ENCODE assay signal across 1 cellular context in the genomic region with DNA sequence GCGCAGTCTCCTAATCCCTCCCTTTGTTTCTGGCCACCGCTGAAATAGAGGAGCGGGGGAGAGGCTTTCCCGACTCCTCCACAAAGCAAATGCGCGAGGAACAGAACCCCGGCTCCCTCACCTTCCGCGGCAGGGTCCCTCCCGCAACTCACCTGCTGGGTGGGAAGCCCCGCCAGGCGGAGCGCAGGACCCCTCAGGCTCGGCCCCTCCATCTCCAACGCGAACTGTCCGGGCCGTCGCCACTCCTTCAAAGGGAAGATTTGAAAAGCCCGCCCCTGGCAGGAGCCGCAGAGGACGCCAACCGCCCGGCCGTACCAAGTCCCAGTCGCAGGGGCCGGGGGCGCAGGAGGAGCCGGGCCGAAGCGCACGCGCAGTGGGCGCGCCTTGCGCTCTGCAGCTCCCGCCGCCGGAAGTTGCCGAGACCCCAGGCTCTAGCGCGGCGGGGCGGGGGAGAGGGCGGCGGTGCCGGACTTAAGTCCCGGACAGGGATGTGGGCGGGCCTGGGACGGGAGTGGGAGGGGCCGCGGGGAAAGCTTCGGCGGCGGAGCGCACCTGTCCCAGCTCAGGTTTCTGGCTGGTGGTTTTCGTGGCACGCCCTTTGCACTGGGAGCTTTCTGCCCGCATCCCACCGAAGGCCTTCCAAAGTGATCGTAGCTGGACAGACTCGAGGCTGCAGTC.
TF ChIP-seq lines count a peak whose summit lies in the region.

A gene with protein sequence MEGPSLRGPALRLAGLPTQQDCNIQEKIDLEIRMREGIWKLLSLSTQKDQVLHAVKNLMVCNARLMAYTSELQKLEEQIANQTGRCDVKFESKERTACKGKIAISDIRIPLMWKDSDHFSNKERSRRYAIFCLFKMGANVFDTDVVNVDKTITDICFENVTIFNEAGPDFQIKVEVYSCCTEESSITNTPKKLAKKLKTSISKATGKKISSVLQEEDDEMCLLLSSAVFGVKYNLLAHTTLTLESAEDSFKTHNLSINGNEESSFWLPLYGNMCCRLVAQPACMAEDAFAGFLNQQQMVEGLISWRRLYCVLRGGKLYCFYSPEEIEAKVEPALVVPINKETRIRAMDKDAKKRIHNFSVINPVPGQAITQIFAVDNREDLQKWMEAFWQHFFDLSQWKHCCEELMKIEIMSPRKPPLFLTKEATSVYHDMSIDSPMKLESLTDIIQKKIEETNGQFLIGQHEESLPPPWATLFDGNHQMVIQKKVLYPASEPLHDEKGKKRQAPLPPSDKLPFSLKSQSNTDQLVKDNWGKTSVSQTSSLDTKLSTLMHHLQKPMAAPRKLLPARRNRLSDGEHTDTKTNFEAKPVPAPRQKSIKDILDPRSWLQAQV (minus strand): TSS at position 446 of the 678 bp plus-strand sequence. CDS start 234 bp downstream, at position 212.

TF ChIP-seq in K562, 482 proteins besides CTCF, POLR2A, EP300 and RAD21 (continued from another document and continues in another):
- TF ChIP-seq, protein P1, sequence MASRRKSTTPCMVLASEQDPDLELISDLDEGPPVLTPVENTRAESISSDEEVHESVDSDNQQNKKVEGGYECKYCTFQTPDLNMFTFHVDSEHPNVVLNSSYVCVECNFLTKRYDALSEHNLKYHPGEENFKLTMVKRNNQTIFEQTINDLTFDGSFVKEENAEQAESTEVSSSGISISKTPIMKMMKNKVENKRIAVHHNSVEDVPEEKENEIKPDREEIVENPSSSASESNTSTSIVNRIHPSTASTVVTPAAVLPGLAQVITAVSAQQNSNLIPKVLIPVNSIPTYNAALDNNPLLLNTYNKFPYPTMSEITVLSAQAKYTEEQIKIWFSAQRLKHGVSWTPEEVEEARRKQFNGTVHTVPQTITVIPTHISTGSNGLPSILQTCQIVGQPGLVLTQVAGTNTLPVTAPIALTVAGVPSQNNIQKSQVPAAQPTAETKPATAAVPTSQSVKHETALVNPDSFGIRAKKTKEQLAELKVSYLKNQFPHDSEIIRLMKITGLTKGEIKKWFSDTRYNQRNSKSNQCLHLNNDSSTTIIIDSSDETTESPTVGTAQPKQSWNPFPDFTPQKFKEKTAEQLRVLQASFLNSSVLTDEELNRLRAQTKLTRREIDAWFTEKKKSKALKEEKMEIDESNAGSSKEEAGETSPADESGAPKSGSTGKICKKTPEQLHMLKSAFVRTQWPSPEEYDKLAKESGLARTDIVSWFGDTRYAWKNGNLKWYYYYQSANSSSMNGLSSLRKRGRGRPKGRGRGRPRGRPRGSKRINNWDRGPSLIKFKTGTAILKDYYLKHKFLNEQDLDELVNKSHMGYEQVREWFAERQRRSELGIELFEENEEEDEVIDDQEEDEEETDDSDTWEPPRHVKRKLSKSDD (conservative IDR thresholded peaks at IDR 0.05; ENCODE audit: low read length), result no peak
- TF ChIP-seq KLF10 (CRISPR knock-in tag; IDR thresholded peaks at IDR 0.05) (no peak), TBP (optimal IDR thresholded peaks at IDR 0.05; ENCODE audit: low read depth, low read length) (no peak), HNRNPLL (IDR thresholded peaks at IDR 0.05; ENCODE audit: low read depth, low read length, poor library complexity, severe bottlenecking) (peak; percentile 76), TAL1 (IDR thresholded peaks at IDR 0.05) (no peak), MTA3 (IDR thresholded peaks at IDR 0.05; ENCODE audit: borderline replicate concordance) (no peak; the same call in 1 of the 2 replicates), TARDBP (IDR thresholded peaks at IDR 0.05) (no peak), TAF9B (IDR thresholded peaks at IDR 0.05; ENCODE audit: partially characterized antibody) (no peak), BMI1 (IDR thresholded peaks at IDR 0.05; ENCODE audit: low read length) (no peak), HMGN3 (IDR thresholded peaks at IDR 0.05; ENCODE audit: borderline replicate concordance, extremely low read depth, insufficient read length, low read depth, low read length) (no peak), NR4A1 (CRISPR knock-in tag; IDR thresholded peaks at IDR 0.05) (0 out of 2 replicates have a peak, but pooled peaks have one; percentile 30), NR4A1 (tag; IDR thresholded peaks at IDR 0.05) (no peak), GATA2 (CRISPR knock-in tag; IDR thresholded peaks at IDR 0.05) (no peak), HLTF (IDR thresholded peaks at IDR 0.05) (no peak), SPI1 (IDR thresholded peaks at IDR 0.05; ENCODE audit: borderline replicate concordance, low read depth, low read length) (no peak), EGR1 (conservative IDR thresholded peaks at IDR 0.05) (no peak; the same call in 1 of the 2 replicates), ADNP (tag; IDR thresholded peaks at IDR 0.05) (no peak), TCF7 (IDR thresholded peaks at IDR 0.05; ENCODE audit: borderline replicate concordance) (peak; percentile 18; the same call in 1 of the 2 replicates), FOXK1 (CRISPR knock-in tag; IDR thresholded peaks at IDR 0.05; ENCODE audit: borderline replicate concordance) (no peak), SIN3B (IDR thresholded peaks at IDR 0.05; ENCODE audit: low read depth) (no peak), STAG1 (CRISPR knock-in tag; IDR thresholded peaks at IDR 0.05; ENCODE audit: borderline replicate concordance) (no peak), SRSF7 (optimal IDR thresholded peaks at IDR 0.05; ENCODE audit: low read depth, low read length) (no peak), ZNF695 (CRISPR knock-in tag; IDR thresholded peaks at IDR 0.05) (no peak), CXXC5 (CRISPR knock-in tag; IDR thresholded peaks at IDR 0.05) (peak; percentile 42; the same call in 1 of the 2 replicates), NCOA1 (IDR thresholded peaks at IDR 0.05; ENCODE audit: low read depth) (no peak), TCF7L2 (IDR thresholded peaks at IDR 0.05; ENCODE audit: low read depth, low read length) (peak; percentile 72; the same call in 1 of the 2 replicates), RB1 (IDR thresholded peaks at IDR 0.05; ENCODE audit: low read depth) (no peak), ZFX (CRISPR knock-in tag; IDR thresholded peaks at IDR 0.05) (peak; percentile 33; the same call in 1 of the 2 replicates), NCOA6 (IDR thresholded peaks at IDR 0.05) (no peak), SREBF2 (CRISPR knock-in tag; IDR thresholded peaks at IDR 0.05) (no peak), MAFK (IDR thresholded peaks at IDR 0.05; ENCODE audit: low read length) (no peak), ATF7 (IDR thresholded peaks at IDR 0.05) (peak; percentile 92)
- TF ChIP-seq, protein P2, sequence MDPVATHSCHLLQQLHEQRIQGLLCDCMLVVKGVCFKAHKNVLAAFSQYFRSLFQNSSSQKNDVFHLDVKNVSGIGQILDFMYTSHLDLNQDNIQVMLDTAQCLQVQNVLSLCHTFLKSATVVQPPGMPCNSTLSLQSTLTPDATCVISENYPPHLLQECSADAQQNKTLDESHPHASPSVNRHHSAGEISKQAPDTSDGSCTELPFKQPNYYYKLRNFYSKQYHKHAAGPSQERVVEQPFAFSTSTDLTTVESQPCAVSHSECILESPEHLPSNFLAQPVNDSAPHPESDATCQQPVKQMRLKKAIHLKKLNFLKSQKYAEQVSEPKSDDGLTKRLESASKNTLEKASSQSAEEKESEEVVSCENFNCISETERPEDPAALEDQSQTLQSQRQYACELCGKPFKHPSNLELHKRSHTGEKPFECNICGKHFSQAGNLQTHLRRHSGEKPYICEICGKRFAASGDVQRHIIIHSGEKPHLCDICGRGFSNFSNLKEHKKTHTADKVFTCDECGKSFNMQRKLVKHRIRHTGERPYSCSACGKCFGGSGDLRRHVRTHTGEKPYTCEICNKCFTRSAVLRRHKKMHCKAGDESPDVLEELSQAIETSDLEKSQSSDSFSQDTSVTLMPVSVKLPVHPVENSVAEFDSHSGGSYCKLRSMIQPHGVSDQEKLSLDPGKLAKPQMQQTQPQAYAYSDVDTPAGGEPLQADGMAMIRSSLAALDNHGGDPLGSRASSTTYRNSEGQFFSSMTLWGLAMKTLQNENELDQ (CRISPR knock-in tag; IDR thresholded peaks at IDR 0.05; ENCODE audit: borderline replicate concordance), result no peak
- TF ChIP-seq, protein P3, sequence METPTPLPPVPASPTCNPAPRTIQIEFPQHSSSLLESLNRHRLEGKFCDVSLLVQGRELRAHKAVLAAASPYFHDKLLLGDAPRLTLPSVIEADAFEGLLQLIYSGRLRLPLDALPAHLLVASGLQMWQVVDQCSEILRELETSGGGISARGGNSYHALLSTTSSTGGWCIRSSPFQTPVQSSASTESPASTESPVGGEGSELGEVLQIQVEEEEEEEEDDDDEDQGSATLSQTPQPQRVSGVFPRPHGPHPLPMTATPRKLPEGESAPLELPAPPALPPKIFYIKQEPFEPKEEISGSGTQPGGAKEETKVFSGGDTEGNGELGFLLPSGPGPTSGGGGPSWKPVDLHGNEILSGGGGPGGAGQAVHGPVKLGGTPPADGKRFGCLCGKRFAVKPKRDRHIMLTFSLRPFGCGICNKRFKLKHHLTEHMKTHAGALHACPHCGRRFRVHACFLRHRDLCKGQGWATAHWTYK (CRISPR knock-in tag; IDR thresholded peaks at IDR 0.05), result peak; percentile 45; the same call in 1 of the 2 replicates
- TF ChIP-seq, protein P4, sequence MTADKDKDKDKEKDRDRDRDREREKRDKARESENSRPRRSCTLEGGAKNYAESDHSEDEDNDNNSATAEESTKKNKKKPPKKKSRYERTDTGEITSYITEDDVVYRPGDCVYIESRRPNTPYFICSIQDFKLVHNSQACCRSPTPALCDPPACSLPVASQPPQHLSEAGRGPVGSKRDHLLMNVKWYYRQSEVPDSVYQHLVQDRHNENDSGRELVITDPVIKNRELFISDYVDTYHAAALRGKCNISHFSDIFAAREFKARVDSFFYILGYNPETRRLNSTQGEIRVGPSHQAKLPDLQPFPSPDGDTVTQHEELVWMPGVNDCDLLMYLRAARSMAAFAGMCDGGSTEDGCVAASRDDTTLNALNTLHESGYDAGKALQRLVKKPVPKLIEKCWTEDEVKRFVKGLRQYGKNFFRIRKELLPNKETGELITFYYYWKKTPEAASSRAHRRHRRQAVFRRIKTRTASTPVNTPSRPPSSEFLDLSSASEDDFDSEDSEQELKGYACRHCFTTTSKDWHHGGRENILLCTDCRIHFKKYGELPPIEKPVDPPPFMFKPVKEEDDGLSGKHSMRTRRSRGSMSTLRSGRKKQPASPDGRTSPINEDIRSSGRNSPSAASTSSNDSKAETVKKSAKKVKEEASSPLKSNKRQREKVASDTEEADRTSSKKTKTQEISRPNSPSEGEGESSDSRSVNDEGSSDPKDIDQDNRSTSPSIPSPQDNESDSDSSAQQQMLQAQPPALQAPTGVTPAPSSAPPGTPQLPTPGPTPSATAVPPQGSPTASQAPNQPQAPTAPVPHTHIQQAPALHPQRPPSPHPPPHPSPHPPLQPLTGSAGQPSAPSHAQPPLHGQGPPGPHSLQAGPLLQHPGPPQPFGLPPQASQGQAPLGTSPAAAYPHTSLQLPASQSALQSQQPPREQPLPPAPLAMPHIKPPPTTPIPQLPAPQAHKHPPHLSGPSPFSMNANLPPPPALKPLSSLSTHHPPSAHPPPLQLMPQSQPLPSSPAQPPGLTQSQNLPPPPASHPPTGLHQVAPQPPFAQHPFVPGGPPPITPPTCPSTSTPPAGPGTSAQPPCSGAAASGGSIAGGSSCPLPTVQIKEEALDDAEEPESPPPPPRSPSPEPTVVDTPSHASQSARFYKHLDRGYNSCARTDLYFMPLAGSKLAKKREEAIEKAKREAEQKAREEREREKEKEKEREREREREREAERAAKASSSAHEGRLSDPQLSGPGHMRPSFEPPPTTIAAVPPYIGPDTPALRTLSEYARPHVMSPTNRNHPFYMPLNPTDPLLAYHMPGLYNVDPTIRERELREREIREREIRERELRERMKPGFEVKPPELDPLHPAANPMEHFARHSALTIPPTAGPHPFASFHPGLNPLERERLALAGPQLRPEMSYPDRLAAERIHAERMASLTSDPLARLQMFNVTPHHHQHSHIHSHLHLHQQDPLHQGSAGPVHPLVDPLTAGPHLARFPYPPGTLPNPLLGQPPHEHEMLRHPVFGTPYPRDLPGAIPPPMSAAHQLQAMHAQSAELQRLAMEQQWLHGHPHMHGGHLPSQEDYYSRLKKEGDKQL (CRISPR knock-in tag; IDR thresholded peaks at IDR 0.05; ENCODE audit: borderline replicate concordance), result no peak
- TF ChIP-seq, protein P5, sequence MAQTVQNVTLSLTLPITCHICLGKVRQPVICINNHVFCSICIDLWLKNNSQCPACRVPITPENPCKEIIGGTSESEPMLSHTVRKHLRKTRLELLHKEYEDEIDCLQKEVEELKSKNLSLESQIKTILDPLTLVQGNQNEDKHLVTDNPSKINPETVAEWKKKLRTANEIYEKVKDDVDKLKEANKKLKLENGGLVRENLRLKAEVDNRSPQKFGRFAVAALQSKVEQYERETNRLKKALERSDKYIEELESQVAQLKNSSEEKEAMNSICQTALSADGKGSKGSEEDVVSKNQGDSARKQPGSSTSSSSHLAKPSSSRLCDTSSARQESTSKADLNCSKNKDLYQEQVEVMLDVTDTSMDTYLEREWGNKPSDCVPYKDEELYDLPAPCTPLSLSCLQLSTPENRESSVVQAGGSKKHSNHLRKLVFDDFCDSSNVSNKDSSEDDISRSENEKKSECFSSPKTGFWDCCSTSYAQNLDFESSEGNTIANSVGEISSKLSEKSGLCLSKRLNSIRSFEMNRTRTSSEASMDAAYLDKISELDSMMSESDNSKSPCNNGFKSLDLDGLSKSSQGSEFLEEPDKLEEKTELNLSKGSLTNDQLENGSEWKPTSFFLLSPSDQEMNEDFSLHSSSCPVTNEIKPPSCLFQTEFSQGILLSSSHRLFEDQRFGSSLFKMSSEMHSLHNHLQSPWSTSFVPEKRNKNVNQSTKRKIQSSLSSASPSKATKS (CRISPR knock-in tag; IDR thresholded peaks at IDR 0.05), result no peak
- TF ChIP-seq, protein P6, sequence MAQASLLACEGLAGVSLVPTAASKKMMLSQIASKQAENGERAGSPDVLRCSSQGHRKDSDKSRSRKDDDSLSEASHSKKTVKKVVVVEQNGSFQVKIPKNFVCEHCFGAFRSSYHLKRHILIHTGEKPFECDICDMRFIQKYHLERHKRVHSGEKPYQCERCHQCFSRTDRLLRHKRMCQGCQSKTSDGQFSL (CRISPR knock-in tag; IDR thresholded peaks at IDR 0.05), result no peak
- TF ChIP-seq, protein P6 (tag; IDR thresholded peaks at IDR 0.05), result no peak
- TF ChIP-seq, protein P7, sequence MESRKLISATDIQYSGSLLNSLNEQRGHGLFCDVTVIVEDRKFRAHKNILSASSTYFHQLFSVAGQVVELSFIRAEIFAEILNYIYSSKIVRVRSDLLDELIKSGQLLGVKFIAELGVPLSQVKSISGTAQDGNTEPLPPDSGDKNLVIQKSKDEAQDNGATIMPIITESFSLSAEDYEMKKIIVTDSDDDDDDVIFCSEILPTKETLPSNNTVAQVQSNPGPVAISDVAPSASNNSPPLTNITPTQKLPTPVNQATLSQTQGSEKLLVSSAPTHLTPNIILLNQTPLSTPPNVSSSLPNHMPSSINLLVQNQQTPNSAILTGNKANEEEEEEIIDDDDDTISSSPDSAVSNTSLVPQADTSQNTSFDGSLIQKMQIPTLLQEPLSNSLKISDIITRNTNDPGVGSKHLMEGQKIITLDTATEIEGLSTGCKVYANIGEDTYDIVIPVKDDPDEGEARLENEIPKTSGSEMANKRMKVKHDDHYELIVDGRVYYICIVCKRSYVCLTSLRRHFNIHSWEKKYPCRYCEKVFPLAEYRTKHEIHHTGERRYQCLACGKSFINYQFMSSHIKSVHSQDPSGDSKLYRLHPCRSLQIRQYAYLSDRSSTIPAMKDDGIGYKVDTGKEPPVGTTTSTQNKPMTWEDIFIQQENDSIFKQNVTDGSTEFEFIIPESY (CRISPR knock-in tag; IDR thresholded peaks at IDR 0.05), result no peak
